8 cellular contexts compared by ENCODE assay signal in the genomic region with DNA sequence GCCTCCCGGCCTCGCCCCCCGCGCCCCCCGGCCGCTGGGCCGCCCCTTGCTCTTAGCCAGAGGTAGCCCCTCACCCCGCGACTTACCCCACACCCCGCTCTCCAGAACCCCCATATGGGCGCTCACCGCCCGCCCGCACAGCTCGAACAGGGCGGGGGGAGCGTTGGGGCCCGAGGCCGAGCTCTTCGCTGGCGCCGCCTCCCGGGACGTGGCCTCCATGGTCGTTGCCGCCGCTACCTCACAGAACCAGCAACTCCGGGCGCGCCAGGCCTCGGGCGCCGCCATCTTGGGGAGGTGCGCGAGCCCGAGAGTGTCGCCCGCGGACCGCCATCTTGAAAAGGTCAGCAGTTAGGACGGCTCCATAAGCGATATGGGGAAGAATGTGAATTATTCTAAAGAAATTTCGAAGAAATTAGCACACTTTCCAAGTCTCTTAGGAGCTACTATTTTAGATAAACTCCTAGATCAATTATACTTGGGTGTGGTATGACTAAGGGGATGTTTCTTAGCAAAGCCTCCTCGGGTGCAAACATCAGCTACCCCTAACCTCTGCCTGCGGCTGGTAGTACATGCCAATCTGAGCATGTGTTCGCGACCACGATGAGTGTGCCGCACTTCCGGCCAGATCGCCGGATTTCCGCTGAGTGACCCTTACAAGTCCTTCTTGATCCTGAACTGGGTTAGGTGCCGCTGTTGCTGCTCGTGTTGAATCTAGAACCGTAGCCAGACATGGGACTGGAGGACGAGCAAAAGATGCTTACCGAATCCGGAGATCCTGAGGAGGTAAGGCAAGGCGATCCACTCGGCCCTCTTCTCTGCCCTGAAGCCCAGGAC. TPM values are rescaled to one million over a fixed set of nuclear protein-coding genes. Genes with fewer than 3 reads are reported as not detected.
DNase-seq lines count a peak whose midpoint lies in the region; ATAC-seq and TF ChIP-seq lines count a peak whose summit lies in the region.

A gene with protein sequence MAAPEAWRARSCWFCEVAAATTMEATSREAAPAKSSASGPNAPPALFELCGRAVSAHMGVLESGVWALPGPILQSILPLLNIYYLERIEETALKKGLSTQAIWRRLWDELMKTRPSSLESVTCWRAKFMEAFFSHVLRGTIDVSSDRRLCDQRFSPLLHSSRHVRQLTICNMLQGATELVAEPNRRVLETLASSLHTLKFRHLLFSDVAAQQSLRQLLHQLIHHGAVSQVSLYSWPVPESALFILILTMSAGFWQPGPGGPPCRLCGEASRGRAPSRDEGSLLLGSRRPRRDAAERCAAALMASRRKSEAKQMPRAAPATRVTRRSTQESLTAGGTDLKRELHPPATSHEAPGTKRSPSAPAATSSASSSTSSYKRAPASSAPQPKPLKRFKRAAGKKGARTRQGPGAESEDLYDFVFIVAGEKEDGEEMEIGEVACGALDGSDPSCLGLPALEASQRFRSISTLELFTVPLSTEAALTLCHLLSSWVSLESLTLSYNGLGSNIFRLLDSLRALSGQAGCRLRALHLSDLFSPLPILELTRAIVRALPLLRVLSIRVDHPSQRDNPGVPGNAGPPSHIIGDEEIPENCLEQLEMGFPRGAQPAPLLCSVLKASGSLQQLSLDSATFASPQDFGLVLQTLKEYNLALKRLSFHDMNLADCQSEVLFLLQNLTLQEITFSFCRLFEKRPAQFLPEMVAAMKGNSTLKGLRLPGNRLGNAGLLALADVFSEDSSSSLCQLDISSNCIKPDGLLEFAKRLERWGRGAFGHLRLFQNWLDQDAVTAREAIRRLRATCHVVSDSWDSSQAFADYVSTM (minus strand): TSS at position 579 of the 834 bp plus-strand sequence. CDS start 294 bp downstream, at position 285.
A gene (plus strand): TSS at position 661 of the 834 bp plus-strand sequence. CDS start 69 bp downstream, at position 730.

- peaks cover 58% of the 10 kb centered on the region for H3K4me1 Mint-ChIP-seq in WTC11

- no peaks in the 10 kb centered on the region for H3K9me3 Mint-ChIP-seq in WTC11

- POLR2A ChIA-PET in WTC11 (lab: Charles Lee), result interaction anchor here (0.6 to 2.5 kb wide), 6 partner anchors 10 to 781 kb away, joined by 3 to 13 read pairs (median 4); a partner anchor contains a TSS

- H3K4me3 ChIP-seq in cardiac fibroblast (replicated peaks in 1 of 2; ENCODE audit: low read depth in 2 of 2, low read length in 2 of 2) (peak within 1 kb of the TSS; percentile 79), smooth muscle cell (peak within 1 kb of the TSS; percentile 79)

- peak within 1 kb of the TSS; percentile 100 for H3K4me3 Mint-ChIP-seq in WTC11

- H3K9ac ChIP-seq in smooth muscle cell (ENCODE audit: low read depth), result peak within 1 kb of the TSS; percentile 99

- peak within 1 kb of the TSS; percentile 96 for H3K4me2 ChIP-seq in smooth muscle cell

- H3K36me3 ChIP-seq in smooth muscle cell (ENCODE audit: low read depth), result no peaks in the 10 kb centered on the region

- peaks cover 20% of the 10 kb centered on the region for H3K36me3 Mint-ChIP-seq in WTC11

- no peak for TF ChIP-seq CTCF in WTC11 (IDR thresholded peaks at IDR 0.05)
- peak; percentile 1 for TF ChIP-seq CTCF in cardiac fibroblast (IDR thresholded peaks at IDR 0.05; ENCODE audit: low read depth, low read length)
- TF ChIP-seq CTCF in smooth muscle cell (IDR thresholded peaks at IDR 0.05; ENCODE audit: borderline replicate concordance, insufficient read depth, poor library complexity, severe bottlenecking), result no peak

- 1% methylated on average over 51 of the region's 61 CpGs for WGBS in smooth muscle cell (ENCODE audit: low lambda C conversion rate)

- peak within 1 kb of the TSS; percentile 98 for H3K27ac Mint-ChIP-seq in WTC11

- DNase-seq in AG08396 (ENCODE audit: low spot score) (peak; percentile 95), NCI-H226 (peak; percentile 91), WTC11 (ENCODE audit: low spot score) (peak; percentile 94), cardiac fibroblast (ENCODE audit: low read depth in 2 of 2) (peak; percentile 98 to 99), iPS-NIHi7 (ENCODE audit: extremely low spot score) (peak; percentile 87), smooth muscle cell (lab: John Stamatoyannopoulos, UW; ENCODE audit: unreplicated experiment) (peak; percentile 80)

- peaks cover 9% of the 10 kb centered on the region for H3F3A ChIP-seq in smooth muscle cell (ENCODE audit: low read depth)

- peak within 1 kb of the TSS; percentile 89 for H3K27ac ChIP-seq in smooth muscle cell (ENCODE audit: low read depth)

- H3K4me1 ChIP-seq in smooth muscle cell (ENCODE audit: low read depth), result peaks cover 23% of the 10 kb centered on the region

- CTCF ChIA-PET in WTC11 (lab: Charles Lee), result interaction anchor here (0.6 to 2.3 kb wide), 9 partner anchors 30 to 103 kb away, joined by 3 to 9 read pairs (median 5); a partner anchor contains a TSS

- H3K79me2 ChIP-seq in smooth muscle cell (ENCODE audit: low read depth), result peaks cover 93% of the 10 kb centered on the region

- ATAC-seq in GM18909 (IDR thresholded peaks at IDR 0.05; ENCODE audit: poor library complexity, unreplicated experiment) (peak; percentile 84), HG03175 (IDR thresholded peaks at IDR 0.05; ENCODE audit: unreplicated experiment) (peak; percentile 82), WTC11 (peak; percentile 72)

- no peaks in the 10 kb centered on the region for H3K9me3 ChIP-seq in smooth muscle cell (replicated peaks; ENCODE audit: low read depth)

- H3K27me3 ChIP-seq in smooth muscle cell (ENCODE audit: low read depth), result no peaks in the 10 kb centered on the region

- H3K27me3 Mint-ChIP-seq in WTC11 (ENCODE audit: low read depth), result no peaks in the 10 kb centered on the region

- peaks cover 73% of the 10 kb centered on the region for H4K20me1 ChIP-seq in smooth muscle cell (ENCODE audit: low read depth)

- H2AFZ ChIP-seq in smooth muscle cell (ENCODE audit: low read depth), result peak within 1 kb of the TSS; percentile 44

TF ChIP-seq in WTC11, 78 proteins besides CTCF, POLR2A, EP300 and RAD21 (continues in another document):
- TF ChIP-seq MYBL2 (CRISPR knock-in tag; IDR thresholded peaks at IDR 0.05) (0 out of 2 replicates have a peak, but pooled peaks have one; percentile 16), FOXP1 (CRISPR knock-in tag; IDR thresholded peaks at IDR 0.05; ENCODE audit: borderline replicate concordance) (peak; percentile 71; the same call in 1 of the 2 replicates), MXD4 (CRISPR knock-in tag; IDR thresholded peaks at IDR 0.05; ENCODE audit: borderline replicate concordance) (no peak), ETV6 (CRISPR knock-in tag; IDR thresholded peaks at IDR 0.05) (0 out of 2 replicates have a peak, but pooled peaks have one; percentile 3)
- TF ChIP-seq, protein P1, sequence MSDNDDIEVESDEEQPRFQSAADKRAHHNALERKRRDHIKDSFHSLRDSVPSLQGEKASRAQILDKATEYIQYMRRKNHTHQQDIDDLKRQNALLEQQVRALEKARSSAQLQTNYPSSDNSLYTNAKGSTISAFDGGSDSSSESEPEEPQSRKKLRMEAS (CRISPR knock-in tag; IDR thresholded peaks at IDR 0.05), result peak; percentile 77; the same call in 1 of the 2 replicates
- TF ChIP-seq, protein P2, sequence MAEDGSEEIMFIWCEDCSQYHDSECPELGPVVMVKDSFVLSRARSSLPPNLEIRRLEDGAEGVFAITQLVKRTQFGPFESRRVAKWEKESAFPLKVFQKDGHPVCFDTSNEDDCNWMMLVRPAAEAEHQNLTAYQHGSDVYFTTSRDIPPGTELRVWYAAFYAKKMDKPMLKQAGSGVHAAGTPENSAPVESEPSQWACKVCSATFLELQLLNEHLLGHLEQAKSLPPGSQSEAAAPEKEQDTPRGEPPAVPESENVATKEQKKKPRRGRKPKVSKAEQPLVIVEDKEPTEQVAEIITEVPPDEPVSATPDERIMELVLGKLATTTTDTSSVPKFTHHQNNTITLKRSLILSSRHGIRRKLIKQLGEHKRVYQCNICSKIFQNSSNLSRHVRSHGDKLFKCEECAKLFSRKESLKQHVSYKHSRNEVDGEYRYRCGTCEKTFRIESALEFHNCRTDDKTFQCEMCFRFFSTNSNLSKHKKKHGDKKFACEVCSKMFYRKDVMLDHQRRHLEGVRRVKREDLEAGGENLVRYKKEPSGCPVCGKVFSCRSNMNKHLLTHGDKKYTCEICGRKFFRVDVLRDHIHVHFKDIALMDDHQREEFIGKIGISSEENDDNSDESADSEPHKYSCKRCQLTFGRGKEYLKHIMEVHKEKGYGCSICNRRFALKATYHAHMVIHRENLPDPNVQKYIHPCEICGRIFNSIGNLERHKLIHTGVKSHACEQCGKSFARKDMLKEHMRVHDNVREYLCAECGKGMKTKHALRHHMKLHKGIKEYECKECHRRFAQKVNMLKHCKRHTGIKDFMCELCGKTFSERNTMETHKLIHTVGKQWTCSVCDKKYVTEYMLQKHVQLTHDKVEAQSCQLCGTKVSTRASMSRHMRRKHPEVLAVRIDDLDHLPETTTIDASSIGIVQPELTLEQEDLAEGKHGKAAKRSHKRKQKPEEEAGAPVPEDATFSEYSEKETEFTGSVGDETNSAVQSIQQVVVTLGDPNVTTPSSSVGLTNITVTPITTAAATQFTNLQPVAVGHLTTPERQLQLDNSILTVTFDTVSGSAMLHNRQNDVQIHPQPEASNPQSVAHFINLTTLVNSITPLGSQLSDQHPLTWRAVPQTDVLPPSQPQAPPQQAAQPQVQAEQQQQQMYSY (CRISPR knock-in tag; IDR thresholded peaks at IDR 0.05), result no peak

RNA-seq across cellular contexts. Expression of the first gene that starts in this region (rescaled TPM):
- total RNA-seq in WTC11 (2021), result 44.8 to 46.2 TPM (median 46.0 TPM) in 3 replicates
- 91.5 and 105 TPM in 2 replicates for total RNA-seq in smooth muscle cell
- polyA plus RNA-seq in smooth muscle cell, result 118 and 121 TPM in 2 replicates

RNA-seq across cellular contexts. Expression of the second gene that starts in this region (rescaled TPM):
- total RNA-seq in WTC11 (2021) (584 to 663 TPM (median 611 TPM) in 3 replicates), smooth muscle cell (555 and 652 TPM in 2 replicates)
- 284 and 333 TPM in 2 replicates for polyA plus RNA-seq in smooth muscle cell

Comparison
In these comparisons a context has a peak if more than half of its experiments do, and no peak if none do; other contexts are left out.
1. Peak in every context shown above with its lines: DNase-seq, ATAC-seq, H3K4me3 ChIP-seq and H3K27ac ChIP-seq.